11 cellular contexts compared by ENCODE assay signal in genomic region chr20:36856196-36856595, GRCh38. TPM values are rescaled to one million over a fixed set of nuclear protein-coding genes. Genes with fewer than 3 reads are reported as not detected.
A peak's percentile ranks its signal among the peaks of the same experiment; 100 is the strongest.
DNase-seq lines count a peak whose midpoint lies in the region; ATAC-seq and TF ChIP-seq lines count a peak whose summit lies in the region.
"Had no signal": no experiment of that assay in that cellular context is flagged by ENCODE, and none has a peak within 500 bp of the region (broad histone marks: within the 10 kb centered on the region; RNA-seq: fewer than 3 reads in every experiment).

No MANE protein-coding gene starts in this region.

- H3K27me3 ChIP-seq in HL-60 (ENCODE audit: insufficient read depth, poor library complexity, severe bottlenecking) (no peaks in the 10 kb centered on the region), subcutaneous abdominal adipose tissue (ENCODE audit: control insufficient read depth in 5 of 5, insufficient read depth in 4 of 5, low read length in 5 of 5) (no peaks in the 10 kb centered on the region), colonic mucosa (no peaks in the 10 kb centered on the region)

- H3K4me3 ChIP-seq in HL-60 (replicated peaks; ENCODE audit: insufficient read depth, low read length) (no peak overlapping the region), subcutaneous abdominal adipose tissue (ENCODE audit: low read depth in 1 of 5, low read length in 5 of 5) (peak overlapping the region in 2 of 5 donors; percentile 2 to 13), colonic mucosa (no peak overlapping the region)

- TF ChIP-seq CTCF in HL-60 (IDR thresholded peaks at IDR 0.05; ENCODE audit: insufficient read depth, low read length): no peak
- TF ChIP-seq CTCF in colonic mucosa (IDR thresholded peaks at IDR 0.05): no peak

- H3K9me3 ChIP-seq in subcutaneous abdominal adipose tissue (ENCODE audit: control insufficient read depth in 5 of 5, low read length in 5 of 5) (no peaks in the 10 kb centered on the region), colonic mucosa (no peaks in the 10 kb centered on the region)

- DNase-seq in HL-60 (ENCODE audit: low read depth in 1 of 2, low spot score in 1 of 2) (no peak), left cardiac atrium (peak; percentile 63), colonic mucosa (no peak)
- DNase-seq in activated CD4-positive, alpha-beta T cell treated with anti-CD3 and anti-CD28 coated beads, Interleukin-2, amount 50 U/mL, for 4 hours: no peak
- DNase-seq: stimulated activated CD4-positive, alpha-beta T cell treated with anti-CD3 and anti-CD28 coated beads, Interleukin-4, amount 100 ng/mL, for 1 hour had no signal

- H3K9ac ChIP-seq in subcutaneous abdominal adipose tissue (ENCODE audit: low read length in 5 of 5) (peak overlapping the region in 1 of 5 donors; percentile 42), colonic mucosa (ENCODE audit: low read depth in 2 of 2, low read length in 2 of 2) (no peak overlapping the region)
- H3K9ac ChIP-seq: KMS-11 had no signal

- H3K27ac ChIP-seq in HL-60 (replicated peaks): 0 out of 2 replicates have a peak overlapping the region, but pooled peaks have one; percentile 24
- peak overlapping the region; percentile 82 for H3K27ac ChIP-seq in angular gyrus (ENCODE audit: low read depth, low read length)
- peak overlapping the region; percentile 16 for H3K27ac ChIP-seq in subcutaneous abdominal adipose tissue (ENCODE audit: low read depth, low read length)
- H3K27ac ChIP-seq in colonic mucosa: no peak overlapping the region
- H3K27ac ChIP-seq: KMS-11 had no signal

- H3K36me3 ChIP-seq in subcutaneous abdominal adipose tissue (ENCODE audit: control insufficient read depth in 5 of 5, insufficient read depth in 5 of 5, low read length in 5 of 5): peaks cover 0 to 14% (median 9%) of the 10 kb centered on the region in 5 donors
- H3K36me3 ChIP-seq in colonic mucosa: no peaks in the 10 kb centered on the region

- H3K4me1 ChIP-seq in subcutaneous abdominal adipose tissue (ENCODE audit: control insufficient read depth in 5 of 5, insufficient read depth in 5 of 5, low read length in 5 of 5) (peaks cover 30 to 92% (median 61%) of the 10 kb centered on the region in 5 donors), colonic mucosa (peaks cover 7% of the 10 kb centered on the region)

- ATAC-seq in left cardiac atrium: peak; percentile 18 to 20
- no peak for ATAC-seq in GM21390 (IDR thresholded peaks at IDR 0.05; ENCODE audit: unreplicated experiment)

- intact Hi-C loops in left cardiac atrium (cut with DNase I) (no loop called here), colonic mucosa (cut with DNase I) (no loop called here)

RNA-seq across cellular contexts. Expression of gene TLDC2, which starts 19.7 kb away (rescaled TPM):
- total RNA-seq in left cardiac atrium: under 1 TPM in 1 of 2 donors, not detected in 1; 0.18 TPM
- 10 to 100 TPM; 18.1 to 29.7 TPM for total RNA-seq in colonic mucosa
- total RNA-seq: activated CD4-positive, alpha-beta memory T cell treated with anti-CD3 and anti-CD28 coated beads for 36 hours; left lobe of liver had no signal

Comparison
In these comparisons a context has a peak if more than half of its experiments do, and no peak if none do; other contexts are left out.
1. RNA of gene TLDC2, which starts 19.7 kb away (total RNA-seq): 18.1 to 29.7 TPM in colonic mucosa; 0.18 TPM in left cardiac atrium; every median in the first group is over 10 times any median in the second.